In genomic region chr11:120703358-120704152, GRCh38 we compare ENCODE assay signal across 15 cellular contexts.
DNase-seq lines count a peak whose midpoint lies in the region; ATAC-seq and TF ChIP-seq lines count a peak whose summit lies in the region.
"Had no signal": no experiment of that assay in that cellular context is flagged by ENCODE, and none has a peak within 500 bp of the region (broad histone marks: within the 10 kb centered on the region; RNA-seq: fewer than 3 reads in every experiment).

No MANE protein-coding gene starts in this region.

- H3K27ac ChIP-seq in BLaER1 treated with 17β-estradiol and CSF1 and Interleukin-3, amounts not matched to agents 10 nM and 100 nM = peak overlapping the region in 7 of 11 experiments; percentile 24 to 83 (median 74); a peak in 13 of 22 replicates
- H3K27ac ChIP-seq in tibial artery = no peak overlapping the region
- H3K27ac ChIP-seq: ovary, WERI-Rb-1 had no signal

- no peak for TF ChIP-seq CTCF in tibial artery (IDR thresholded peaks at IDR 0.05)

- peak overlapping the region; percentile 64 to 93 (median 82); a peak in 21 of 22 replicates for H3K4me2 ChIP-seq in BLaER1 treated with 17β-estradiol and CSF1 and Interleukin-3, amounts not matched to agents 10 nM and 100 nM
- H3K4me2 ChIP-seq: SK-N-SH had no signal

- H3K9me3 ChIP-seq in BLaER1 treated with 17β-estradiol and CSF1 and Interleukin-3, amounts not matched to agents 10 nM and 100 nM (replicated peaks in 1 of 11) = peaks cover 19 to 49% (median 34%) of the 10 kb centered on the region in 11 experiments; a peak in 21 of 22 replicates
- H3K9me3 ChIP-seq in tibial artery = peaks cover 0 to 20% (median 12%) of the 10 kb centered on the region in 3 donors
- H3K9me3 ChIP-seq: SK-N-SH had no signal

- no peak for DNase-seq in NCI-H1105 treated with DMSO at 0.1 percent for 48 hours (lab: John Stamatoyannopoulos, UW)
- DNase-seq in Right ventricle myocardium superior = no peak
- no peak for DNase-seq in NCI-H82 (lab: John Stamatoyannopoulos, UW)
- no peak for DNase-seq in tibial artery
- DNase-seq: activated CD8-positive, alpha-beta memory T cell treated with anti-CD3 and anti-CD28 coated beads, Interleukin-2, amount 50 U/mL, for 4 hours; HFFc6; mesendoderm; NCI-H2029 treated with DMSO at 0.1 percent for 48 hours; ovary; SK-N-SH; WERI-Rb-1 had no signal

- intact Hi-C loops in Right ventricle myocardium superior (cut with DNase I) = no loop called here
- intact Hi-C loops in tibial artery (cut with DNase I; ENCODE audit: low total_unique reads) = no loop called here

- no peaks in the 10 kb centered on the region for H3K36me3 ChIP-seq in BLaER1 treated with 17β-estradiol and CSF1 and Interleukin-3, amounts not matched to agents 10 nM and 100 nM
- no peaks in the 10 kb centered on the region for H3K36me3 ChIP-seq in tibial artery
- H3K36me3 ChIP-seq: ovary, WERI-Rb-1 had no signal

- H3K4me1 ChIP-seq in BLaER1 treated with 17β-estradiol and CSF1 and Interleukin-3, amounts not matched to agents 10 nM and 100 nM = peaks cover 21 to 91% (median 69%) of the 10 kb centered on the region in 10 experiments
- no peaks in the 10 kb centered on the region for H3K4me1 ChIP-seq in tibial artery

- peak overlapping the region in 6 of 10 experiments; percentile 2 to 38 (median 20); a peak in 6 of 20 replicates for H3K4me3 ChIP-seq in BLaER1 treated with 17β-estradiol and CSF1 and Interleukin-3, amounts not matched to agents 10 nM and 100 nM
- H3K4me3 ChIP-seq in tibial artery = no peak overlapping the region
- H3K4me3 ChIP-seq: ovary had no signal

- H3K27me3 ChIP-seq in BLaER1 treated with 17β-estradiol and CSF1 and Interleukin-3, amounts not matched to agents 10 nM and 100 nM = peaks cover 0 to 8% (median 0%) of the 10 kb centered on the region in 11 experiments; a peak in 4 of 22 replicates
- H3K27me3 ChIP-seq in tibial artery = peaks cover 0 to 12% of the 10 kb centered on the region in 2 donors
- H3K27me3 ChIP-seq: ovary had no signal

- H3K9ac ChIP-seq in BLaER1 treated with 17β-estradiol and CSF1 and Interleukin-3, amounts not matched to agents 10 nM and 100 nM = peak overlapping the region in 6 of 11 experiments; percentile 9 to 69 (median 62); a peak in 12 of 22 replicates
- H3K9ac ChIP-seq: SK-N-SH had no signal

- H4K20me1 ChIP-seq in BLaER1 treated with 17β-estradiol and CSF1 and Interleukin-3, amounts not matched to agents 10 nM and 100 nM = no peaks in the 10 kb centered on the region

- ATAC-seq in GM19324 (IDR thresholded peaks at IDR 0.05; ENCODE audit: low FRiP score, unreplicated experiment) (peak; percentile 53), GM21825 (IDR thresholded peaks at IDR 0.05; ENCODE audit: unreplicated experiment) (peak; percentile 69), HG03175 (IDR thresholded peaks at IDR 0.05; ENCODE audit: unreplicated experiment) (peak; percentile 72), Right ventricle myocardium superior (ENCODE audit: poor library complexity) (no peak)

Comparison
In these comparisons a context has a peak if more than half of its experiments do, and no peak if none do; other contexts are left out.
1. H3K27ac ChIP-seq: peak in BLaER1 treated with 17β-estradiol and CSF1 and Interleukin-3, amounts not matched to agents 10 nM and 100 nM (7 of 11); none in tibial artery (0 of 2).
2. H3K4me3 ChIP-seq: peak in BLaER1 treated with 17β-estradiol and CSF1 and Interleukin-3, amounts not matched to agents 10 nM and 100 nM (6 of 10); none in tibial artery (0 of 2).